1 cellular context compared by ENCODE assay signal in the genomic region with DNA sequence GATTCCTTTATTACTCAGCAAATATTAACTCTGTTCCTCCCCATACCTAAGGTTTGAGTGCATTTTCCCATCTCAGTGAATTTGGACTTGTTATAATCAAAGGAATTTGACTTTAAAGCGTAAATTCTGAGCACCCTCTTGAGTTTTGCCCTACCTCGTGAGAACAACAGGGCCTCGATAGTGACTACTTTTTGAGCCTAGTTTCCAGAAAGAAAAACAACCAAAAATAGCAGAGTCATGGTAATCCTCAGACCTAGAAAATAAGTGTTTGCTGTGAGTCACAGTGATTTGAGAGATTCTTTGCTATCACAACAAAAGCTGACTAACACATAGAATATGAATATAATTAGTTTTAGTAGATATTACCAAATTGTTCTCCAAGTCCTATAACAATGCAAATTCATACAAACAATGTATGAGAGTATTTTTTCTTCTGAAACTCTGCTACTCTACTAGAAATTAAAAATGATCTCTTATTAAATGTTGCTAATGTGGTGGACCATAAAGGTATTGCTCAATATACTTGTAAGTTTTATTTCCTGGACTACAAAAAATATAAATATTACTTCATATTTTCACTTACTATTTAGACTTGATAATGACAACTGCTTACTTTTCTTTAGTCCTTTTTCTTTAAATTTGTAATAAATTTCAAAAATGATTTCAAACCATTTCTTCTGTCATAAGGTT.
TF ChIP-seq lines count a peak whose summit lies in the region.

No MANE protein-coding gene starts in this region.

TF ChIP-seq in GM23338, 12 proteins besides CTCF, POLR2A, EP300 and RAD21 (continued from another document):
- TF ChIP-seq, protein P1, sequence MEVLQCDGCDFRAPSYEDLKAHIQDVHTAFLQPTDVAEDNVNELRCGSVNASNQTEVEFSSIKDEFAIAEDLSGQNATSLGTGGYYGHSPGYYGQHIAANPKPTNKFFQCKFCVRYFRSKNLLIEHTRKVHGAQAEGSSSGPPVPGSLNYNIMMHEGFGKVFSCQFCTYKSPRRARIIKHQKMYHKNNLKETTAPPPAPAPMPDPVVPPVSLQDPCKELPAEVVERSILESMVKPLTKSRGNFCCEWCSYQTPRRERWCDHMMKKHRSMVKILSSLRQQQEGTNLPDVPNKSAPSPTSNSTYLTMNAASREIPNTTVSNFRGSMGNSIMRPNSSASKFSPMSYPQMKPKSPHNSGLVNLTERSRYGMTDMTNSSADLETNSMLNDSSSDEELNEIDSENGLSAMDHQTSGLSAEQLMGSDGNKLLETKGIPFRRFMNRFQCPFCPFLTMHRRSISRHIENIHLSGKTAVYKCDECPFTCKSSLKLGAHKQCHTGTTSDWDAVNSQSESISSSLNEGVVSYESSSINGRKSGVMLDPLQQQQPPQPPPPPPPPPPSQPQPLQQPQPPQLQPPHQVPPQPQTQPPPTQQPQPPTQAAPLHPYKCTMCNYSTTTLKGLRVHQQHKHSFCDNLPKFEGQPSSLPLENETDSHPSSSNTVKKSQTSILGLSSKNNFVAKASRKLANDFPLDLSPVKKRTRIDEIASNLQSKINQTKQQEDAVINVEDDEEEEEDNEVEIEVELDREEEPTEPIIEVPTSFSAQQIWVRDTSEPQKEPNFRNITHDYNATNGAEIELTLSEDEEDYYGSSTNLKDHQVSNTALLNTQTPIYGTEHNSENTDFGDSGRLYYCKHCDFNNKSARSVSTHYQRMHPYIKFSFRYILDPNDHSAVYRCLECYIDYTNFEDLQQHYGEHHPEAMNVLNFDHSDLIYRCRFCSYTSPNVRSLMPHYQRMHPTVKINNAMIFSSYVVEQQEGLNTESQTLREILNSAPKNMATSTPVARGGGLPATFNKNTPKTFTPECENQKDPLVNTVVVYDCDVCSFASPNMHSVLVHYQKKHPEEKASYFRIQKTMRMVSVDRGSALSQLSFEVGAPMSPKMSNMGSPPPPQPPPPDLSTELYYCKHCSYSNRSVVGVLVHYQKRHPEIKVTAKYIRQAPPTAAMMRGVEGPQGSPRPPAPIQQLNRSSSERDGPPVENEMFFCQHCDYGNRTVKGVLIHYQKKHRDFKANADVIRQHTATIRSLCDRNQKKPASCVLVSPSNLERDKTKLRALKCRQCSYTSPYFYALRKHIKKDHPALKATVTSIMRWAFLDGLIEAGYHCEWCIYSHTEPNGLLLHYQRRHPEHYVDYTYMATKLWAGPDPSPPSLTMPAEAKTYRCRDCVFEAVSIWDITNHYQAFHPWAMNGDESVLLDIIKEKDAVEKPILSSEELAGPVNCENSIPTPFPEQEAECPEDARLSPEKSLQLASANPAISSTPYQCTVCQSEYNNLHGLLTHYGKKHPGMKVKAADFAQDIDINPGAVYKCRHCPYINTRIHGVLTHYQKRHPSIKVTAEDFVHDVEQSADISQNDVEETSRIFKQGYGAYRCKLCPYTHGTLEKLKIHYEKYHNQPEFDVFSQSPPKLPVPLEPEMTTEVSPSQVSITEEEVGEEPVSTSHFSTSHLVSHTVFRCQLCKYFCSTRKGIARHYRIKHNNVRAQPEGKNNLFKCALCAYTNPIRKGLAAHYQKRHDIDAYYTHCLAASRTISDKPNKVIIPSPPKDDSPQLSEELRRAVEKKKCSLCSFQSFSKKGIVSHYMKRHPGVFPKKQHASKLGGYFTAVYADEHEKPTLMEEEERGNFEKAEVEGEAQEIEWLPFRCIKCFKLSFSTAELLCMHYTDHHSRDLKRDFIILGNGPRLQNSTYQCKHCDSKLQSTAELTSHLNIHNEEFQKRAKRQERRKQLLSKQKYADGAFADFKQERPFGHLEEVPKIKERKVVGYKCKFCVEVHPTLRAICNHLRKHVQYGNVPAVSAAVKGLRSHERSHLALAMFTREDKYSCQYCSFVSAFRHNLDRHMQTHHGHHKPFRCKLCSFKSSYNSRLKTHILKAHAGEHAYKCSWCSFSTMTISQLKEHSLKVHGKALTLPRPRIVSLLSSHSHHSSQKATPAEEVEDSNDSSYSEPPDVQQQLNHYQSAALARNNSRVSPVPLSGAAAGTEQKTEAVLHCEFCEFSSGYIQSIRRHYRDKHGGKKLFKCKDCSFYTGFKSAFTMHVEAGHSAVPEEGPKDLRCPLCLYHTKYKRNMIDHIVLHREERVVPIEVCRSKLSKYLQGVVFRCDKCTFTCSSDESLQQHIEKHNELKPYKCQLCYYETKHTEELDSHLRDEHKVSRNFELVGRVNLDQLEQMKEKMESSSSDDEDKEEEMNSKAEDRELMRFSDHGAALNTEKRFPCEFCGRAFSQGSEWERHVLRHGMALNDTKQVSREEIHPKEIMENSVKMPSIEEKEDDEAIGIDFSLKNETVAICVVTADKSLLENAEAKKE (CRISPR knock-in tag; IDR thresholded peaks at IDR 0.05): no peak
- TF ChIP-seq JUNB (IDR thresholded peaks at IDR 0.05; ENCODE audit: unreplicated experiment) (no peak), EZH2 (IDR thresholded peaks at IDR 0.05; ENCODE audit: low read depth, unreplicated experiment) (no peak)
- TF ChIP-seq, protein P2, sequence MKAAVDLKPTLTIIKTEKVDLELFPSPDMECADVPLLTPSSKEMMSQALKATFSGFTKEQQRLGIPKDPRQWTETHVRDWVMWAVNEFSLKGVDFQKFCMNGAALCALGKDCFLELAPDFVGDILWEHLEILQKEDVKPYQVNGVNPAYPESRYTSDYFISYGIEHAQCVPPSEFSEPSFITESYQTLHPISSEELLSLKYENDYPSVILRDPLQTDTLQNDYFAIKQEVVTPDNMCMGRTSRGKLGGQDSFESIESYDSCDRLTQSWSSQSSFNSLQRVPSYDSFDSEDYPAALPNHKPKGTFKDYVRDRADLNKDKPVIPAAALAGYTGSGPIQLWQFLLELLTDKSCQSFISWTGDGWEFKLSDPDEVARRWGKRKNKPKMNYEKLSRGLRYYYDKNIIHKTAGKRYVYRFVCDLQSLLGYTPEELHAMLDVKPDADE (IDR thresholded peaks at IDR 0.05): no peak
